ENCODE assay signal across 16 cellular contexts in the genomic region with DNA sequence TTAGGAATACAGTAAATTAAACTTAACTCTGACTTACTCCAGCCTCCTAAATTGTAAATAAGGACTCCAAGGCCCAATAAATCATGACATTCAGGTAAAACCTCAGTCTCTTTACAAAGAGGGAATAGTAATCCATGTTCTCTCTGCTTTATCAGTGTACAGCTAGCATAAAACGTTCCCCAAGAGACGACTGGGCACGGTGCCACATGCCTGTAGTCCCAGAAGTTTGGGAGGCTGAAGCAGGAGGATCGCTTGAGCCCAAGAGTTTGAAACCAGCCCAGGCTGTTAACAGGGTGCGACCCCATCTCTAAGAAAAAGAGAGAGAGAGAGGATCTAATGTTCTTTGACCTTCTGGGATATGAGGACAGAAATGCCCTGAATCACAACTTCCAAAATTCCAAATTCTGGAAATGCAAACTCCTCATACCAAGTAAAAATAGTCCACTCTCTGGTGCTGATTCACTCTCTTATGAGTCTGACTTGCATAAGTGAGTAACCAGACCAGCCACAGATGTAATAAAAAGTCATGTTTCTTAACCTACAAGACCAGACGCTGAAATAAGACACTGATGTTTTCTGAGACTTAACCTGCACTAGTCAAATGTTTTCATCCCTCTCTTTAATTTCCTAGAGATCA. TPM values are rescaled to one million over a fixed set of nuclear protein-coding genes. Genes with fewer than 3 reads are reported as not detected.
A peak's percentile ranks its signal among the peaks of the same experiment; 100 is the strongest.
DNase-seq lines count a peak whose midpoint lies in the region; ATAC-seq, FAIRE-seq and TF ChIP-seq lines count a peak whose summit lies in the region.
"Had no signal": no experiment of that assay in that cellular context is flagged by ENCODE, and none has a peak within 500 bp of the region (broad histone marks: within the 10 kb centered on the region; RNA-seq: fewer than 3 reads in every experiment).

No MANE protein-coding gene starts in this region.

- H3K4me1 Mint-ChIP-seq in HFFc6 (ENCODE audit: low read depth), result peaks cover 58% of the 10 kb centered on the region

- POLR2A ChIA-PET in A549 (lab: Yijun Ruan, JAX), result interaction anchor here (1.0 kb wide), 1 partner anchor 26 kb away, joined by 3 read pairs; the partner anchor contains the start of gene NNMT

- TF ChIP-seq CTCF in A549 (IDR thresholded peaks at IDR 0.05), result no peak
- TF ChIP-seq CTCF in HFFc6 (IDR thresholded peaks at IDR 0.05), result no peak
- no peak for TF ChIP-seq CTCF in bronchial epithelial cell (IDR thresholded peaks at IDR 0.05; ENCODE audit: insufficient read depth, low read length, severe bottlenecking)

- FAIRE-seq in A549 (lab: Jason Lieb, UNC) (no peak), bronchial epithelial cell (lab: Jason Lieb, UNC) (no peak)
- FAIRE-seq: small intestine had no signal

- no peak for TF ChIP-seq POLR2A in A549 (IDR thresholded peaks at IDR 0.05; ENCODE audit: low read length)

- no peak for TF ChIP-seq RAD21 in A549 (conservative IDR thresholded peaks at IDR 0.05 in 1 of 2, IDR thresholded peaks at IDR 0.05 in 1 of 2)

- H3K9me3 Mint-ChIP-seq in HFFc6, result no peaks in the 10 kb centered on the region
- H3K9me3 Mint-ChIP-seq: activated naive CD8-positive, alpha-beta T cell treated with anti-CD3 and anti-CD28 coated beads for 36 hours; type B pancreatic cell had no signal

- WGBS in A549 (ENCODE audit: missing lambda C conversion rate), result 40% methylated on average over 6 of the region's 6 CpGs

- H3K27ac ChIP-seq in A549, result peak overlapping the region; percentile 87 to 92
- H3K27ac ChIP-seq: BLaER1 had no signal

- DNase-seq in A549 (ENCODE audit: low read depth in 1 of 2, low spot score in 1 of 2) (peak in 1 of 2 experiments; percentile 74), HFFc6 (peak; percentile 88), bronchial epithelial cell (ENCODE audit: low read depth) (peak; percentile 40), kidney tubule cell (ENCODE audit: low spot score) (peak; percentile 82), glomerular visceral epithelial cell (ENCODE audit: extremely low spot score) (no peak)
- DNase-seq: activated naive CD8-positive, alpha-beta T cell treated with anti-CD3 and anti-CD28 coated beads for 36 hours; effector memory CD4-positive, alpha-beta T cell; GOT3; small intestine had no signal

- H3K4me2 ChIP-seq in A549, result peak overlapping the region; percentile 58
- H3K4me2 ChIP-seq: BLaER1 had no signal

- no peaks in the 10 kb centered on the region; the same call in 1 of the 2 replicates for H3K27me3 Mint-ChIP-seq in HFFc6 (ENCODE audit: insufficient read depth)

- H3K27me3 ChIP-seq in bronchial epithelial cell (ENCODE audit: control insufficient read depth, insufficient read depth, low read length), result no peaks in the 10 kb centered on the region
- H3K27me3 ChIP-seq: BLaER1 had no signal

- peak; percentile 41 to 54; a peak in 2 of 5 replicates for TF ChIP-seq EP300 in A549 (IDR thresholded peaks at IDR 0.05)

- ATAC-seq in A549 (peak; percentile 58 to 65; a peak in 5 of 6 replicates), GM21723 (IDR thresholded peaks at IDR 0.05; ENCODE audit: unreplicated experiment) (no peak), HG03097 (IDR thresholded peaks at IDR 0.05; ENCODE audit: low FRiP score, unreplicated experiment) (no peak), HG02678 (IDR thresholded peaks at IDR 0.05; ENCODE audit: unreplicated experiment) (no peak)

- CTCF ChIA-PET in A549 (lab: Yijun Ruan, JAX), result no interaction called here

- H3K4me3 ChIP-seq in A549 (no peak overlapping the region), bronchial epithelial cell (ENCODE audit: low read depth, low read length) (no peak overlapping the region)
- H3K4me3 ChIP-seq: BLaER1 had no signal

- H3K9me3 ChIP-seq in A549, result no peaks in the 10 kb centered on the region
- H3K9me3 ChIP-seq: BLaER1 had no signal

- no peaks in the 10 kb centered on the region for H3K36me3 ChIP-seq in bronchial epithelial cell (ENCODE audit: control insufficient read depth, insufficient read depth, low read length)
- H3K36me3 ChIP-seq: BLaER1 had no signal

- peaks cover 64% of the 10 kb centered on the region for H3K4me1 ChIP-seq in A549

- peak overlapping the region; percentile 35 for H3K4me3 Mint-ChIP-seq in HFFc6
- H3K4me3 Mint-ChIP-seq: activated naive CD8-positive, alpha-beta T cell treated with anti-CD3 and anti-CD28 coated beads for 36 hours; IgD-negative memory B cell; type B pancreatic cell had no signal

- peak overlapping the region; percentile 80 for H3K27ac Mint-ChIP-seq in HFFc6
- H3K27ac Mint-ChIP-seq: activated naive CD8-positive, alpha-beta T cell treated with anti-CD3 and anti-CD28 coated beads for 36 hours; IgD-negative memory B cell; type B pancreatic cell had no signal

- 0 out of 2 replicates have a peak, but pooled peaks cover 8% of the 10 kb centered on the region for H3K36me3 Mint-ChIP-seq in HFFc6 (ENCODE audit: low read depth)
- H3K36me3 Mint-ChIP-seq: activated naive CD8-positive, alpha-beta T cell treated with anti-CD3 and anti-CD28 coated beads for 36 hours; IgD-negative memory B cell; type B pancreatic cell had no signal

TF ChIP-seq in A549, 52 proteins besides CTCF, POLR2A, EP300 and RAD21:
- peak; percentile 47; the same call in 1 of the 2 replicates for TF ChIP-seq JUNB (IDR thresholded peaks at IDR 0.05)
- TF ChIP-seq, protein P1, sequence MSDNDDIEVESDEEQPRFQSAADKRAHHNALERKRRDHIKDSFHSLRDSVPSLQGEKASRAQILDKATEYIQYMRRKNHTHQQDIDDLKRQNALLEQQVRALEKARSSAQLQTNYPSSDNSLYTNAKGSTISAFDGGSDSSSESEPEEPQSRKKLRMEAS (IDR thresholded peaks at IDR 0.05), result no peak
- TF ChIP-seq ZC3H11A (IDR thresholded peaks at IDR 0.05), result no peak
- TF ChIP-seq CHD4 (IDR thresholded peaks at IDR 0.05; ENCODE audit: borderline replicate concordance), result no peak
- no peak for TF ChIP-seq MYC (IDR thresholded peaks at IDR 0.05; ENCODE audit: borderline replicate concordance, low read length)
- TF ChIP-seq FOSL2 (IDR thresholded peaks at IDR 0.05), result no peak; the same call in 1 of the 2 replicates
- TF ChIP-seq FOSL2 (CRISPR knock-in tag; IDR thresholded peaks at IDR 0.05), result peak; percentile 62
- no peak for TF ChIP-seq GATA3 (IDR thresholded peaks at IDR 0.05; ENCODE audit: borderline replicate concordance)
- TF ChIP-seq, protein P2, sequence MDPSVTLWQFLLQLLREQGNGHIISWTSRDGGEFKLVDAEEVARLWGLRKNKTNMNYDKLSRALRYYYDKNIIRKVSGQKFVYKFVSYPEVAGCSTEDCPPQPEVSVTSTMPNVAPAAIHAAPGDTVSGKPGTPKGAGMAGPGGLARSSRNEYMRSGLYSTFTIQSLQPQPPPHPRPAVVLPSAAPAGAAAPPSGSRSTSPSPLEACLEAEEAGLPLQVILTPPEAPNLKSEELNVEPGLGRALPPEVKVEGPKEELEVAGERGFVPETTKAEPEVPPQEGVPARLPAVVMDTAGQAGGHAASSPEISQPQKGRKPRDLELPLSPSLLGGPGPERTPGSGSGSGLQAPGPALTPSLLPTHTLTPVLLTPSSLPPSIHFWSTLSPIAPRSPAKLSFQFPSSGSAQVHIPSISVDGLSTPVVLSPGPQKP (IDR thresholded peaks at IDR 0.05; ENCODE audit: low read depth, low read length), result no peak
- peak in 1 of 2 experiments; percentile 24; a peak in 1 of 5 replicates for TF ChIP-seq JUN (IDR thresholded peaks at IDR 0.05)
- TF ChIP-seq HOXA7 (CRISPR knock-in tag; IDR thresholded peaks at IDR 0.05), result no peak
- TF ChIP-seq HOXB13 (CRISPR knock-in tag; IDR thresholded peaks at IDR 0.05; ENCODE audit: low read depth), result no peak
- TF ChIP-seq MAFK (IDR thresholded peaks at IDR 0.05; ENCODE audit: partially characterized antibody), result peak; percentile 47
- TF ChIP-seq MAZ (IDR thresholded peaks at IDR 0.05; ENCODE audit: borderline replicate concordance, low read depth, low read length), result no peak

RNA-seq across cellular contexts. Expression of gene NNMT, which starts 25.5 kb away (rescaled TPM):
- polyA plus RNA-seq in A549 (2011; rRNA removed) (285 and 296 TPM in 2 replicates), A549 (2017; fragmentation: RNase III; extraction: RNeasy Plus Mini Kit Qiagen cat#74134 plus additional on column Dnase treatment) (295 to 421 TPM (median 390 TPM) in 3 replicates)
- polyA plus RNA-seq in A549 (2012; cell fraction: cytosol; rRNA removed), result 196 and 199 TPM in 2 replicates
- 179 and 198 TPM in 2 replicates for polyA plus RNA-seq in A549 (2012; cell fraction: nucleus; rRNA removed)
- polyA minus RNA-seq in A549 (2011; rRNA and poly(A)+ RNA removed), result 123 and 152 TPM in 2 replicates
- total RNA-seq in HFFc6 (2021; fragmentation: NEBNext Ultra II Directional; extraction: Animal tissue kit (Norgen Biotek cat#: 25700)), result 100 to 1,000 TPM; 191 to 264 (median 205) TPM
- 0.38 and 11.6 TPM in 2 replicates for total RNA-seq in bronchial epithelial cell
- total RNA-seq: activated naive CD8-positive, alpha-beta T cell treated with anti-CD3 and anti-CD28 coated beads for 36 hours; T-helper 2 cell treated with Interferon-gamma antibody and Interleukin-4, amounts not matched to agents 100 ng/mL and 5 ng/mL, for 36 hours had no signal
- polyA plus RNA-seq: IgD-negative memory B cell had no signal

Comparison
In these comparisons a context has a peak if more than half of its experiments do, and no peak if none do; other contexts are left out.
1. ATAC-seq: peak in A549 (2 of 2); none in GM21723 (single experiment), HG03097 (single experiment) and HG02678 (single experiment).
2. RNA of gene NNMT, which starts 25.5 kb away (total RNA-seq): 191 to 264 TPM in HFFc6; 0.38 to 11.6 TPM in bronchial epithelial cell; every median in the first group is over 10 times any median in the second.